21 cellular contexts compared by ENCODE assay signal in genomic region chr12:113835913-113836312, GRCh38.
DNase-seq lines count a peak whose midpoint lies in the region; ATAC-seq, FAIRE-seq and TF ChIP-seq lines count a peak whose summit lies in the region.
"Had no signal": no experiment of that assay in that cellular context is flagged by ENCODE, and none has a peak within 500 bp of the region (broad histone marks: within the 10 kb centered on the region; RNA-seq: fewer than 3 reads in every experiment).

No MANE protein-coding gene starts in this region.

- no peak overlapping the region for H2AK5ac ChIP-seq in H1 (ENCODE audit: low read depth, low read length)

- H3K4me3 ChIP-seq in BLaER1 (no peak overlapping the region), H1 (ENCODE audit: extremely low read depth in 1 of 4, insufficient read depth in 2 of 4, low read depth in 3 of 4, low read length in 4 of 4) (no peak overlapping the region), neural cell (ENCODE audit: low read length) (peak overlapping the region; percentile 16)
- H3K4me3 ChIP-seq: SJCRH30 had no signal

- H3K36me3 ChIP-seq in BLaER1 (no peaks in the 10 kb centered on the region), H1 (ENCODE audit: control insufficient read depth in 2 of 4, insufficient read depth in 4 of 4, low read length in 3 of 4) (no peaks in the 10 kb centered on the region), neural cell (ENCODE audit: insufficient read depth, low read length) (no peaks in the 10 kb centered on the region)
- H3K36me3 ChIP-seq: SJCRH30 had no signal

- ATAC-seq in activated T-helper 17 cell treated with anti-CD3 and anti-CD28 coated beads, Interleukin-2, amount 50 U/mL, for 72 hours (replicated peaks), result no peak
- ATAC-seq: CD8-positive, alpha-beta T cell; PC-3; Right ventricle myocardium inferior had no signal

- peaks cover 4% of the 10 kb centered on the region for H3K4me1 Mint-ChIP-seq in activated T-helper 17 cell treated with anti-CD3 and anti-CD28 coated beads, Interleukin-2, amount 50 U/mL, for 72 hours

- DNase-seq in DMS79 (lab: John Stamatoyannopoulos, UW), result peak; percentile 19
- no peak for DNase-seq in H1 (ENCODE audit: low read depth in 1 of 2, low spot score in 2 of 2)
- no peak for DNase-seq in dermis blood vessel endothelial cell
- no peak for DNase-seq in activated naive CD4-positive, alpha-beta T cell (lab: John Stamatoyannopoulos, UW)
- DNase-seq: Caco-2; CD8-positive, alpha-beta T cell; DND-41; KBM-7; MV-4-11; NCI-H2029; PC-3; SJCRH30; T-helper 2 cell had no signal

- H2BK120ac ChIP-seq in H1 (replicated peaks; ENCODE audit: low read depth, low read length), result no peak overlapping the region

- FAIRE-seq in H1 (lab: Jason Lieb, UNC), result no peak
- FAIRE-seq: GM19239, H54, HTR-8/SVneo had no signal

- TF ChIP-seq POLR2A in H1 (IDR thresholded peaks at IDR 0.05; ENCODE audit: control extremely low read depth in 1 of 2, low read depth in 2 of 2, low read length in 2 of 2), result no peak

- H3K18ac ChIP-seq in H1 (ENCODE audit: extremely low read depth, low read length), result no peak overlapping the region

- H2BK12ac ChIP-seq in H1 (ENCODE audit: low read depth, low read length), result no peak overlapping the region

- H4K5ac ChIP-seq in H1 (ENCODE audit: insufficient read length, low read depth, low read length), result no peak overlapping the region

- 82% methylated on average over 10 of the region's 16 CpGs; no CpG with 5 or more reads in 1 of the 2 experiments for WGBS in H1 (ENCODE audit: extremely low coverage in 1 of 2, insufficient coverage in 1 of 2, insufficient read length in 1 of 2, insufficient replicate concordance in 2 of 2, low coverage in 1 of 2, low lambda C conversion rate in 2 of 2, missing lambda C conversion rate in 1 of 2), 2 experiments

- CTCF ChIA-PET in H1 (lab: Charles Lee; ENCODE audit: partially characterized antibody), result interaction anchor here (1.2 to 1.4 kb wide), 3 partner anchors 9 to 160 kb away, joined by 3 to 5 read pairs (median 4); no protein-coding TSS in a partner anchor

- H2AFZ ChIP-seq in H1 (ENCODE audit: low read length), result no peak overlapping the region
- H2AFZ ChIP-seq in neural cell (ENCODE audit: low read depth, low read length), result no peak overlapping the region

- H3K27ac Mint-ChIP-seq in activated T-helper 17 cell treated with anti-CD3 and anti-CD28 coated beads, Interleukin-2, amount 50 U/mL, for 72 hours, result no peak overlapping the region
- H3K27ac Mint-ChIP-seq: CD8-positive, alpha-beta T cell had no signal

- H3K23me2 ChIP-seq in H1 (ENCODE audit: low read depth, low read length), result no peaks in the 10 kb centered on the region; the same call in 1 of the 2 replicates

- H3K9ac ChIP-seq in BLaER1 (0 out of 2 replicates have a peak overlapping the region, but pooled peaks have one; percentile 13), H1 (replicated peaks in 1 of 4; ENCODE audit: extremely low read depth in 1 of 4, low read depth in 3 of 4, low read length in 3 of 4) (no peak overlapping the region), neural cell (ENCODE audit: low read length) (peak overlapping the region; percentile 29)

- H3K9me3 Mint-ChIP-seq in activated T-helper 17 cell treated with anti-CD3 and anti-CD28 coated beads, Interleukin-2, amount 50 U/mL, for 72 hours, result no peaks in the 10 kb centered on the region
- H3K9me3 Mint-ChIP-seq: CD8-positive, alpha-beta T cell had no signal

- no peaks in the 10 kb centered on the region for H3K79me1 ChIP-seq in H1 (ENCODE audit: low read depth, low read length)

- no peaks in the 10 kb centered on the region for H4K20me1 ChIP-seq in BLaER1
- peaks cover 0 to 2% of the 10 kb centered on the region in 2 experiments for H4K20me1 ChIP-seq in H1 (replicated peaks in 1 of 2; ENCODE audit: control insufficient read depth in 1 of 2, insufficient read depth in 2 of 2, low read length in 2 of 2)
- no peaks in the 10 kb centered on the region for H4K20me1 ChIP-seq in neural cell (ENCODE audit: insufficient read depth)

- no peak overlapping the region for H4K91ac ChIP-seq in H1 (replicated peaks; ENCODE audit: insufficient read length, low read length)

- H3K27ac ChIP-seq in BLaER1, result no peak overlapping the region
- H3K27ac ChIP-seq in H1 (ENCODE audit: low read depth, low read length), result no peak overlapping the region
- peak overlapping the region; percentile 41 for H3K27ac ChIP-seq in neural cell (ENCODE audit: low read length)
- H3K27ac ChIP-seq: C4-2B, SJCRH30 had no signal

- no peak overlapping the region for H3K14ac ChIP-seq in H1 (ENCODE audit: insufficient read length)

- H3K4me1 ChIP-seq in BLaER1 (peaks cover 30% of the 10 kb centered on the region), H1 (replicated peaks in 1 of 4; ENCODE audit: control insufficient read depth in 3 of 4, insufficient read depth in 4 of 4, low read length in 3 of 4) (peaks cover 0 to 3% (median 0%) of the 10 kb centered on the region in 4 experiments; a peak in 1 of 7 replicates)
- H3K4me1 ChIP-seq: Caco-2 had no signal

- H4K8ac ChIP-seq in H1 (ENCODE audit: extremely low read depth, insufficient read depth, low read length), result 0 out of 2 replicates have a peak overlapping the region, but pooled peaks have one; percentile 30

- H3K27me3 ChIP-seq in BLaER1 (no peaks in the 10 kb centered on the region), H1 (replicated peaks in 1 of 4; ENCODE audit: control insufficient read depth in 3 of 4, extremely low read depth in 1 of 4, insufficient read depth in 3 of 4, low read length in 3 of 4) (no peaks in the 10 kb centered on the region), neural cell (ENCODE audit: insufficient read depth, low read depth, low read length) (no peaks in the 10 kb centered on the region)
- H3K27me3 ChIP-seq: SJCRH30 had no signal

- peaks cover 47% of the 10 kb centered on the region for H3K36me3 Mint-ChIP-seq in activated T-helper 17 cell treated with anti-CD3 and anti-CD28 coated beads, Interleukin-2, amount 50 U/mL, for 72 hours (ENCODE audit: low read depth)

- no peaks in the 10 kb centered on the region for H3K9me3 ChIP-seq in BLaER1
- H3K9me3 ChIP-seq in H1 (ENCODE audit: insufficient read depth in 2 of 2, low read depth in 1 of 2, low read length in 1 of 2), result no peaks in the 10 kb centered on the region
- H3K9me3 ChIP-seq in neural cell (ENCODE audit: low read length), result no peaks in the 10 kb centered on the region
- H3K9me3 ChIP-seq: Caco-2, SJCRH30 had no signal

- TF ChIP-seq EP300 in H1 (IDR thresholded peaks at IDR 0.05; ENCODE audit: borderline replicate concordance in 1 of 2, low read depth in 2 of 2, low read length in 2 of 2), result no peak
- TF ChIP-seq EP300 in neural cell (conservative IDR thresholded peaks at IDR 0.05; ENCODE audit: poor library complexity, severe bottlenecking), result no peak

- POLR2A ChIA-PET in H1 (lab: Charles Lee; ENCODE audit: partially characterized antibody), result interaction anchor here (1.0 kb wide), 1 partner anchor 30 kb away, joined by 3 read pairs; no protein-coding TSS in a partner anchor

- no peak for TF ChIP-seq CTCF in H1 (IDR thresholded peaks at IDR 0.05; ENCODE audit: control extremely low read depth in 1 of 3, insufficient read depth in 1 of 3, low read depth in 1 of 3, low read length in 3 of 3)
- no peak for TF ChIP-seq CTCF in neural cell (IDR thresholded peaks at IDR 0.05; ENCODE audit: poor library complexity, severe bottlenecking)

- H3K4me2 ChIP-seq in BLaER1, result no peak overlapping the region
- H3K4me2 ChIP-seq in H1 (ENCODE audit: insufficient read depth in 1 of 2, low read depth in 2 of 2, low read length in 2 of 2), result no peak overlapping the region
- peak overlapping the region; percentile 9 for H3K4me2 ChIP-seq in neural cell (ENCODE audit: low read length)

- no peak overlapping the region for H3K56ac ChIP-seq in H1 (replicated peaks; ENCODE audit: insufficient read length, low read depth, low read length)

- no peak overlapping the region for H3K4ac ChIP-seq in H1 (replicated peaks; ENCODE audit: insufficient read length, low read depth, low read length)

- TF ChIP-seq RAD21 in H1 (IDR thresholded peaks at IDR 0.05 in 1 of 2, conservative IDR thresholded peaks at IDR 0.05 in 1 of 2; ENCODE audit: low read depth in 2 of 2, low read length in 2 of 2) (no peak), neural cell (conservative IDR thresholded peaks at IDR 0.05) (peak; percentile 26)

- H3F3A ChIP-seq in neural cell (ENCODE audit: insufficient read depth, low read length, poor library complexity, severe bottlenecking), result no peaks in the 10 kb centered on the region

- H3K79me2 ChIP-seq in H1 (ENCODE audit: control insufficient read depth in 1 of 2, insufficient read depth in 2 of 2, low read length in 2 of 2) (no peaks in the 10 kb centered on the region), neural cell (replicated peaks; ENCODE audit: insufficient read depth, low read length) (no peaks in the 10 kb centered on the region)

- H3K9me2 ChIP-seq in neural cell (ENCODE audit: insufficient read depth, low read length), result no peaks in the 10 kb centered on the region

- no peak overlapping the region for H3K23ac ChIP-seq in H1 (ENCODE audit: insufficient read length)

- no peak overlapping the region for H2BK5ac ChIP-seq in H1 (ENCODE audit: low read depth, low read length)

- no peak overlapping the region for H3K4me3 Mint-ChIP-seq in activated T-helper 17 cell treated with anti-CD3 and anti-CD28 coated beads, Interleukin-2, amount 50 U/mL, for 72 hours
- H3K4me3 Mint-ChIP-seq: CD8-positive, alpha-beta T cell had no signal

- H2BK15ac ChIP-seq in H1 (ENCODE audit: low read length), result no peak overlapping the region

- H3K27me3 Mint-ChIP-seq in activated T-helper 17 cell treated with anti-CD3 and anti-CD28 coated beads, Interleukin-2, amount 50 U/mL, for 72 hours, result no peaks in the 10 kb centered on the region

- no peak overlapping the region for H2BK20ac ChIP-seq in H1 (ENCODE audit: low read length)

TF ChIP-seq in H1, 55 proteins besides CTCF, POLR2A, EP300 and RAD21 (continues in another document):
- TF ChIP-seq MAFK (IDR thresholded peaks at IDR 0.05; ENCODE audit: low read depth, low read length) (no peak), HDAC6 (IDR thresholded peaks at IDR 0.05; ENCODE audit: low read depth, low read length) (no peak)

TF ChIP-seq in neural cell, 6 proteins besides CTCF, POLR2A, EP300 and RAD21 (continues in another document):
- no peak for TF ChIP-seq TAF1 (IDR thresholded peaks at IDR 0.05; ENCODE audit: low read depth)
- TF ChIP-seq MXI1 (conservative IDR thresholded peaks at IDR 0.05; ENCODE audit: poor library complexity, severe bottlenecking), result no peak

Comparison
In these comparisons a context has a peak if more than half of its experiments do, and no peak if none do; other contexts are left out.
1. H3K9ac ChIP-seq: peak in BLaER1 (single experiment) and neural cell (single experiment); none in H1 (0 of 4).